27 cellular contexts compared by ENCODE assay signal in genomic region chr16:11494433-11494832, GRCh38.
DNase-seq lines count a peak whose midpoint lies in the region; ATAC-seq, FAIRE-seq and TF ChIP-seq lines count a peak whose summit lies in the region.
"Had no signal": no experiment of that assay in that cellular context is flagged by ENCODE, and none has a peak within 500 bp of the region (broad histone marks: within the 10 kb centered on the region; RNA-seq: fewer than 3 reads in every experiment).

No MANE protein-coding gene starts in this region.

- no peak overlapping the region for H3K4me3 Mint-ChIP-seq in activated T-helper 17 cell treated with anti-CD3 and anti-CD28 coated beads, Interleukin-2, amount 50 U/mL, for 72 hours
- H3K4me3 Mint-ChIP-seq in CD8-positive, alpha-beta T cell, result no peak overlapping the region
- H3K4me3 Mint-ChIP-seq: activated T-cell treated with anti-CD3 and anti-CD28 coated beads, Interleukin-2, amount 50 U/mL, for 24 hours; nephron progenitor cell; stimulated activated naive CD8-positive, alpha-beta T cell treated with anti-CD3 and anti-CD28 coated beads, Interleukin-15, amount 100 ng/mL, for 72 hours; type B pancreatic cell had no signal

- H2BK120ac ChIP-seq in H1 (replicated peaks; ENCODE audit: low read depth, low read length), result no peak overlapping the region

- H3K4me1 Mint-ChIP-seq in activated T-helper 17 cell treated with anti-CD3 and anti-CD28 coated beads, Interleukin-2, amount 50 U/mL, for 72 hours, result peaks cover 10% of the 10 kb centered on the region
- peaks cover 29% of the 10 kb centered on the region for H3K4me1 Mint-ChIP-seq in CD8-positive, alpha-beta T cell (ENCODE audit: low read depth)

- DNase-seq in heart right ventricle, result no peak
- no peak for DNase-seq in Right ventricle myocardium superior
- peak in 1 of 2 experiments; percentile 71 for DNase-seq in H1 (ENCODE audit: low read depth in 1 of 2, low spot score in 2 of 2)
- DNase-seq in vagina (ENCODE audit: extremely low spot score in 2 of 2), result no peak
- no peak for DNase-seq in CD8-positive, alpha-beta T cell
- DNase-seq: activated CD4-positive, alpha-beta T cell treated with anti-CD3 and anti-CD28 coated beads for 1 hour; activated naive CD4-positive, alpha-beta T cell treated with Interleukin-2 at 50 U/mL for 16 hours; activated T-cell treated with anti-CD3 and anti-CD28 coated beads, Interleukin-2, amount 50 U/mL, for 24 hours; amniotic stem cell; C1 segment of cervical spinal cord; caudate nucleus; dorsolateral prefrontal cortex; foreskin melanocyte; KG1; MV-4-11; NCI-H187; NCI-H2227 treated with DMSO at 0.1 percent for 48 hours; nephron progenitor cell; stimulated activated CD4-positive, alpha-beta T cell treated with anti-CD3 and anti-CD28 coated beads, Interleukin-4, amount 100 ng/mL, for 24 hours; stimulated activated naive CD8-positive, alpha-beta T cell treated with anti-CD3 and anti-CD28 coated beads, Interleukin-15, amount 100 ng/mL, for 72 hours had no signal

- H3F3A ChIP-seq in OCI-LY1 (ENCODE audit: insufficient read depth, low read length), result peaks cover 8% of the 10 kb centered on the region

- H3K4me3 ChIP-seq in heart right ventricle (no peak overlapping the region), OCI-LY1 (ENCODE audit: low read depth, low read length, poor library complexity, severe bottlenecking) (no peak overlapping the region), H1 (ENCODE audit: extremely low read depth in 1 of 4, insufficient read depth in 2 of 4, low read depth in 3 of 4, low read length in 4 of 4) (no peak overlapping the region), vagina (no peak overlapping the region)
- H3K4me3 ChIP-seq in CD8-positive, alpha-beta T cell (ENCODE audit: low read depth, low read length), result no peak overlapping the region
- H3K4me3 ChIP-seq: dorsolateral prefrontal cortex, smooth muscle cell had no signal

- no peak overlapping the region for H4K91ac ChIP-seq in H1 (replicated peaks; ENCODE audit: insufficient read length, low read length)

- H3K27me3 Mint-ChIP-seq in activated T-helper 17 cell treated with anti-CD3 and anti-CD28 coated beads, Interleukin-2, amount 50 U/mL, for 72 hours, result no peaks in the 10 kb centered on the region
- no peaks in the 10 kb centered on the region for H3K27me3 Mint-ChIP-seq in CD8-positive, alpha-beta T cell (ENCODE audit: low read depth)
- H3K27me3 Mint-ChIP-seq: activated T-cell treated with anti-CD3 and anti-CD28 coated beads, Interleukin-2, amount 50 U/mL, for 24 hours; progenitor cell of endocrine pancreas; stimulated activated naive CD8-positive, alpha-beta T cell treated with anti-CD3 and anti-CD28 coated beads, Interleukin-15, amount 100 ng/mL, for 72 hours; type B pancreatic cell had no signal

- no peak overlapping the region for H3K56ac ChIP-seq in H1 (replicated peaks; ENCODE audit: insufficient read length, low read depth, low read length)

- no peak overlapping the region for H3K4ac ChIP-seq in H1 (replicated peaks; ENCODE audit: insufficient read length, low read depth, low read length)

- H3K36me3 Mint-ChIP-seq in activated T-helper 17 cell treated with anti-CD3 and anti-CD28 coated beads, Interleukin-2, amount 50 U/mL, for 72 hours (ENCODE audit: low read depth), result no peaks in the 10 kb centered on the region
- peaks cover 3% of the 10 kb centered on the region for H3K36me3 Mint-ChIP-seq in CD8-positive, alpha-beta T cell
- H3K36me3 Mint-ChIP-seq: type B pancreatic cell had no signal

- H3K79me1 ChIP-seq in H1 (ENCODE audit: low read depth, low read length), result no peaks in the 10 kb centered on the region; the same call in none of the 2 replicates

- H3K9me3 Mint-ChIP-seq in activated T-helper 17 cell treated with anti-CD3 and anti-CD28 coated beads, Interleukin-2, amount 50 U/mL, for 72 hours, result peaks cover 4% of the 10 kb centered on the region
- peaks cover 3% of the 10 kb centered on the region for H3K9me3 Mint-ChIP-seq in CD8-positive, alpha-beta T cell
- H3K9me3 Mint-ChIP-seq: activated T-cell treated with anti-CD3 and anti-CD28 coated beads, Interleukin-2, amount 50 U/mL, for 24 hours; stimulated activated naive CD8-positive, alpha-beta T cell treated with anti-CD3 and anti-CD28 coated beads, Interleukin-15, amount 100 ng/mL, for 72 hours had no signal

- H4K20me1 ChIP-seq in OCI-LY1 (ENCODE audit: insufficient read depth, low read length), result no peaks in the 10 kb centered on the region
- H4K20me1 ChIP-seq in H1 (replicated peaks in 1 of 2; ENCODE audit: control insufficient read depth in 1 of 2, insufficient read depth in 2 of 2, low read length in 2 of 2), result no peaks in the 10 kb centered on the region

- no peak for ATAC-seq in heart right ventricle
- ATAC-seq in Right ventricle myocardium superior (ENCODE audit: poor library complexity), result no peak
- no peak for ATAC-seq in GM21515 (IDR thresholded peaks at IDR 0.05; ENCODE audit: unreplicated experiment)
- ATAC-seq in activated T-helper 17 cell treated with anti-CD3 and anti-CD28 coated beads, Interleukin-2, amount 50 U/mL, for 72 hours (replicated peaks), result no peak
- no peak for ATAC-seq in CD8-positive, alpha-beta T cell

- H3K9me3 ChIP-seq in heart right ventricle (peaks cover 0 to 14% (median 0%) of the 10 kb centered on the region in 11 donors), OCI-LY1 (ENCODE audit: low read length) (0 out of 2 replicates have a peak, but pooled peaks cover 3% of the 10 kb centered on the region), H1 (ENCODE audit: insufficient read depth in 2 of 2, low read depth in 1 of 2, low read length in 1 of 2) (0 out of 4 replicates have a peak, but pooled peaks cover 0 to 3% of the 10 kb centered on the region in 2 experiments), vagina (no peaks in the 10 kb centered on the region)
- no peaks in the 10 kb centered on the region for H3K9me3 ChIP-seq in CD8-positive, alpha-beta T cell (ENCODE audit: low read length)

- TF ChIP-seq CTCF in heart right ventricle (IDR thresholded peaks at IDR 0.05), result no peak
- no peak for TF ChIP-seq CTCF in OCI-LY1 (IDR thresholded peaks at IDR 0.05; ENCODE audit: low read length)
- TF ChIP-seq CTCF in H1 (IDR thresholded peaks at IDR 0.05; ENCODE audit: control extremely low read depth in 1 of 3, insufficient read depth in 1 of 3, low read depth in 1 of 3, low read length in 3 of 3), result no peak
- no peak for TF ChIP-seq CTCF in vagina (IDR thresholded peaks at IDR 0.05)
- no peak for TF ChIP-seq CTCF in CD8-positive, alpha-beta T cell (IDR thresholded peaks at IDR 0.05)

- H2BK15ac ChIP-seq in H1 (ENCODE audit: low read length), result peak overlapping the region; percentile 77; the same call in 1 of the 2 replicates

- H3K9ac ChIP-seq in OCI-LY1 (ENCODE audit: low read length) (no peak overlapping the region; the same call in 1 of the 2 replicates), H1 (replicated peaks in 1 of 4; ENCODE audit: extremely low read depth in 1 of 4, low read depth in 3 of 4, low read length in 3 of 4) (no peak overlapping the region)

- no peaks in the 10 kb centered on the region for H3K9me2 ChIP-seq in OCI-LY1 (ENCODE audit: low read depth, low read length)

- CTCF ChIA-PET in H1 (lab: Charles Lee; ENCODE audit: partially characterized antibody), result interaction anchor here (0.8 to 1.5 kb wide), 3 partner anchors 40 to 147 kb away, joined by 3 to 5 read pairs (median 4); no protein-coding TSS in a partner anchor
- CTCF ChIA-PET in CD8-positive, alpha-beta T cell (lab: Charles Lee), result interaction anchor here (0.5 kb wide), 1 partner anchor 79 kb away, joined by 3 read pairs; no protein-coding TSS in a partner anchor

- H2BK5ac ChIP-seq in H1 (ENCODE audit: low read depth, low read length), result peak overlapping the region; percentile 80; the same call in 1 of the 2 replicates

- no peak for TF ChIP-seq EP300 in H1 (IDR thresholded peaks at IDR 0.05; ENCODE audit: borderline replicate concordance in 1 of 2, low read depth in 2 of 2, low read length in 2 of 2)

- H3K4me1 ChIP-seq in heart right ventricle (peaks cover 12 to 47% (median 26%) of the 10 kb centered on the region in 9 donors), OCI-LY1 (ENCODE audit: insufficient read depth, low read length, severe bottlenecking) (peaks cover 47% of the 10 kb centered on the region), H1 (replicated peaks in 1 of 4; ENCODE audit: control insufficient read depth in 3 of 4, insufficient read depth in 4 of 4, low read length in 3 of 4) (peaks cover 8 to 32% (median 16%) of the 10 kb centered on the region in 4 experiments), vagina (peaks cover 41% of the 10 kb centered on the region)
- peaks cover 14% of the 10 kb centered on the region for H3K4me1 ChIP-seq in CD8-positive, alpha-beta T cell (ENCODE audit: insufficient read depth, low read length)

- H3K23me2 ChIP-seq in H1 (ENCODE audit: low read depth, low read length), result peaks cover 7% of the 10 kb centered on the region

- H2BK12ac ChIP-seq in H1 (ENCODE audit: low read depth, low read length), result no peak overlapping the region

- TF ChIP-seq RAD21 in H1 (IDR thresholded peaks at IDR 0.05 in 1 of 2, conservative IDR thresholded peaks at IDR 0.05 in 1 of 2; ENCODE audit: low read depth in 2 of 2, low read length in 2 of 2), result no peak

- no peak overlapping the region for H3K23ac ChIP-seq in H1 (ENCODE audit: insufficient read length)

- POLR2A ChIA-PET in H1 (lab: Charles Lee; ENCODE audit: partially characterized antibody), result interaction anchor here (0.8 kb wide), 1 partner anchor 9 kb away, joined by 4 read pairs; no protein-coding TSS in a partner anchor
- POLR2A ChIA-PET in CD8-positive, alpha-beta T cell (lab: Charles Lee), result no interaction called here

- intact Hi-C loops in heart right ventricle (cut with DNase I) (no loop called here), Right ventricle myocardium superior (cut with DNase I) (no loop called here), vagina (cut with DNase I) (no loop called here)
- intact Hi-C loops in CD8-positive, alpha-beta T cell (cut with DNase I, micrococcal nuclease), result no loop called here

- H3K36me3 ChIP-seq in heart right ventricle (no peaks in the 10 kb centered on the region), OCI-LY1 (ENCODE audit: insufficient read depth, low read length) (no peaks in the 10 kb centered on the region), H1 (ENCODE audit: control insufficient read depth in 2 of 4, insufficient read depth in 4 of 4, low read length in 3 of 4) (peaks cover 0 to 7% (median 0%) of the 10 kb centered on the region in 4 experiments; a peak in 1 of 8 replicates), vagina (no peaks in the 10 kb centered on the region)
- H3K36me3 ChIP-seq in CD8-positive, alpha-beta T cell (ENCODE audit: insufficient read depth, low read length), result no peaks in the 10 kb centered on the region

- TF ChIP-seq POLR2A in H1 (IDR thresholded peaks at IDR 0.05; ENCODE audit: control extremely low read depth in 1 of 2, low read depth in 2 of 2, low read length in 2 of 2) (no peak), vagina (IDR thresholded peaks at IDR 0.05) (no peak)

- WGBS in heart right ventricle, 2 donors, result 87% methylated on average over 12 of the region's 12 CpGs
- WGBS in H1 (ENCODE audit: extremely low coverage in 1 of 2, insufficient coverage in 1 of 2, insufficient read length in 1 of 2, insufficient replicate concordance in 2 of 2, low coverage in 1 of 2, low lambda C conversion rate in 2 of 2, missing lambda C conversion rate in 1 of 2), 2 experiments, result 89% methylated on average over 10 of the region's 12 CpGs; no CpG with 5 or more reads in 1 of the 2 experiments

- no peak overlapping the region; the same call in 1 of the 2 replicates for H2AK5ac ChIP-seq in H1 (ENCODE audit: low read depth, low read length)

- H2AFZ ChIP-seq in OCI-LY1 (ENCODE audit: low read length), result no peak overlapping the region
- no peak overlapping the region for H2AFZ ChIP-seq in H1 (ENCODE audit: low read length)

- H3K27ac ChIP-seq in heart right ventricle (peak overlapping the region in 6 of 10 donors; percentile 73 to 85 (median 80)), OCI-LY1 (ENCODE audit: low read depth, low read length, poor library complexity, severe bottlenecking) (peak overlapping the region; percentile 87), H1 (ENCODE audit: low read depth, low read length) (no peak overlapping the region), vagina (peak overlapping the region; percentile 57)
- no peak overlapping the region for H3K27ac ChIP-seq in CD8-positive, alpha-beta T cell (ENCODE audit: low read depth, low read length)

- no peak overlapping the region; the same call in 1 of the 2 replicates for H3K4me2 ChIP-seq in OCI-LY1 (ENCODE audit: low read length)
- no peak overlapping the region; a peak in 1 of 4 replicates for H3K4me2 ChIP-seq in H1 (ENCODE audit: insufficient read depth in 1 of 2, low read depth in 2 of 2, low read length in 2 of 2)
- H3K4me2 ChIP-seq: smooth muscle cell had no signal

- peak overlapping the region; percentile 4 for H4K5ac ChIP-seq in H1 (ENCODE audit: insufficient read length, low read depth, low read length)

- H3K27me3 ChIP-seq in heart right ventricle (no peaks in the 10 kb centered on the region), OCI-LY1 (ENCODE audit: insufficient read depth, low read length) (no peaks in the 10 kb centered on the region; the same call in 1 of the 2 replicates), H1 (replicated peaks in 1 of 4; ENCODE audit: control insufficient read depth in 3 of 4, extremely low read depth in 1 of 4, insufficient read depth in 3 of 4, low read length in 3 of 4) (no peaks in the 10 kb centered on the region), vagina (no peaks in the 10 kb centered on the region)
- H3K27me3 ChIP-seq in CD8-positive, alpha-beta T cell (ENCODE audit: insufficient read depth, low read length), result no peaks in the 10 kb centered on the region
- H3K27me3 ChIP-seq: dorsolateral prefrontal cortex had no signal

- peak overlapping the region; percentile 86 for H4K8ac ChIP-seq in H1 (ENCODE audit: extremely low read depth, insufficient read depth, low read length)

- no peak for FAIRE-seq in H1 (lab: Jason Lieb, UNC)
- FAIRE-seq: A204.1 had no signal

- H3K79me2 ChIP-seq in OCI-LY1 (ENCODE audit: insufficient read depth, low read length) (no peaks in the 10 kb centered on the region), H1 (ENCODE audit: control insufficient read depth in 1 of 2, insufficient read depth in 2 of 2, low read length in 2 of 2) (peaks cover 0 to 3% of the 10 kb centered on the region in 2 experiments; a peak in 1 of 4 replicates)

- H3K18ac ChIP-seq in H1 (ENCODE audit: extremely low read depth, low read length), result peak overlapping the region; percentile 74

- H2BK20ac ChIP-seq in H1 (ENCODE audit: low read length), result peak overlapping the region; percentile 77; the same call in 1 of the 2 replicates

- no peak overlapping the region for H3K27ac Mint-ChIP-seq in activated T-helper 17 cell treated with anti-CD3 and anti-CD28 coated beads, Interleukin-2, amount 50 U/mL, for 72 hours
- H3K27ac Mint-ChIP-seq in CD8-positive, alpha-beta T cell, result no peak overlapping the region
- H3K27ac Mint-ChIP-seq: activated T-cell treated with anti-CD3 and anti-CD28 coated beads, Interleukin-2, amount 50 U/mL, for 24 hours; nephron progenitor cell; progenitor cell of endocrine pancreas; stimulated activated naive CD8-positive, alpha-beta T cell treated with anti-CD3 and anti-CD28 coated beads, Interleukin-15, amount 100 ng/mL, for 72 hours; type B pancreatic cell had no signal

- no peak overlapping the region for H3K14ac ChIP-seq in H1 (ENCODE audit: insufficient read length)

Comparison
In these comparisons a context has a peak if more than half of its experiments do, and no peak if none do; other contexts are left out.
1. H3K27ac ChIP-seq: peak in heart right ventricle (6 of 10), OCI-LY1 (single experiment) and vagina (single experiment); none in H1 (single experiment) and CD8-positive, alpha-beta T cell (single experiment).